In genomic region chr10:109103278-109103677, GRCh38 we compare ENCODE assay signal across 33 cellular contexts.
"Had no signal": no experiment of that assay in that cellular context is flagged by ENCODE, and none has a peak within 500 bp of the region (broad histone marks: within the 10 kb centered on the region; RNA-seq: fewer than 3 reads in every experiment).

No MANE protein-coding gene starts in this region.

- H3K27me3 Mint-ChIP-seq: activated CD4-positive, alpha-beta memory T cell treated with anti-CD3 and anti-CD28 coated beads for 36 hours; activated CD8-positive, alpha-beta memory T cell treated with anti-CD3 and anti-CD28 coated beads, Interleukin-2, amount 10 ng/mL, durations not matched to agents 7 days and 5 days; activated naive CD4-positive, alpha-beta T cell treated with anti-CD3 and anti-CD28 coated beads, Interleukin-2, amount 50 U/mL, for 24 hours; activated naive CD8-positive, alpha-beta T cell treated with anti-CD3 and anti-CD28 coated beads for 36 hours; activated naive CD8-positive, alpha-beta T cell treated with anti-CD3 and anti-CD28 coated beads, Interleukin-2, amount 50 U/mL, for 24 hours; brain; dendritic cell treated with granulocyte-macrophage colony-stimulating factor and Interleukin-4, amounts not matched to agents 40 ng/mL and 50 ng/mL, for 4 days had no signal

- DNase-seq: activated CD4-positive, alpha-beta memory T cell treated with anti-CD3 and anti-CD28 coated beads for 36 hours; activated CD4-positive, alpha-beta T cell treated with anti-CD3 and anti-CD28 coated beads for 1 hour; activated CD4-positive, alpha-beta T cell treated with anti-CD3 and anti-CD28 coated beads for 4 hours; activated CD4-positive, alpha-beta T cell treated with anti-CD3 and anti-CD28 coated beads, Interleukin-2, amount 50 U/mL, for 1 hour; activated CD8-positive, alpha-beta memory T cell treated with anti-CD3 and anti-CD28 coated beads, Interleukin-2, amount 10 ng/mL, durations not matched to agents 7 days and 5 days; activated CD8-positive, alpha-beta memory T cell treated with anti-CD3 and anti-CD28 coated beads, Interleukin-2, amount 50 U/mL, for 4 hours; activated CD8-positive, alpha-beta T cell treated with anti-CD3 and anti-CD28 coated beads, Interleukin-2, amount 10 ng/mL, durations not matched to agents 7 days and 5 days; activated effector memory CD4-positive, alpha-beta T cell treated with anti-CD3 and anti-CD28 coated beads, Interleukin-2, amount 50 U/mL, for 16 hours; activated naive CD4-positive, alpha-beta T cell treated with anti-CD3 and anti-CD28 coated beads for 36 hours; activated naive CD8-positive, alpha-beta T cell treated with anti-CD3 and anti-CD28 coated beads for 36 hours; activated naive CD8-positive, alpha-beta T cell treated with anti-CD3 and anti-CD28 coated beads, Interleukin-2, amount 50 U/mL, for 24 hours; activated T-cell treated with anti-CD3 and anti-CD28 coated beads, Interleukin-2, amount 50 U/mL, for 1 hour; activated T-cell treated with anti-CD3 and anti-CD28 coated beads, Interleukin-2, amount 50 U/mL, for 48 hours; adrenal gland; amygdala; aorta; central memory CD4-positive, alpha-beta T cell; dorsolateral prefrontal cortex; effector memory CD4-positive, alpha-beta T cell; endodermal cell; foreskin keratinocyte; gastrocnemius medialis; glutamatergic neuron; T-helper 2 cell had no signal

- H3K4me1 Mint-ChIP-seq: activated CD8-positive, alpha-beta memory T cell treated with anti-CD3 and anti-CD28 coated beads, Interleukin-2, amount 10 ng/mL, durations not matched to agents 7 days and 5 days; activated naive CD4-positive, alpha-beta T cell treated with anti-CD3 and anti-CD28 coated beads, Interleukin-2, amount 50 U/mL, for 24 hours; activated naive CD8-positive, alpha-beta T cell treated with anti-CD3 and anti-CD28 coated beads for 36 hours; activated naive CD8-positive, alpha-beta T cell treated with anti-CD3 and anti-CD28 coated beads, Interleukin-2, amount 50 U/mL, for 24 hours; brain had no signal

- H3K4me1 ChIP-seq: adrenal gland, breast epithelium, esophagus muscularis mucosa, gastrocnemius medialis had no signal

- H3K27ac ChIP-seq: adrenal gland, breast epithelium, cardiac muscle cell, coronary artery, dorsolateral prefrontal cortex, esophagus muscularis mucosa, foreskin keratinocyte, gastrocnemius medialis had no signal

- H3K27ac Mint-ChIP-seq: activated CD4-positive, alpha-beta memory T cell treated with anti-CD3 and anti-CD28 coated beads for 36 hours; activated CD8-positive, alpha-beta memory T cell treated with anti-CD3 and anti-CD28 coated beads, Interleukin-2, amount 10 ng/mL, durations not matched to agents 7 days and 5 days; activated CD8-positive, alpha-beta T cell treated with anti-CD3 and anti-CD28 coated beads, Interleukin-2, amount 10 ng/mL, durations not matched to agents 7 days and 5 days; activated naive CD4-positive, alpha-beta T cell treated with anti-CD3 and anti-CD28 coated beads for 36 hours; activated naive CD4-positive, alpha-beta T cell treated with anti-CD3 and anti-CD28 coated beads, Interleukin-2, amount 50 U/mL, for 24 hours; activated naive CD8-positive, alpha-beta T cell treated with anti-CD3 and anti-CD28 coated beads for 36 hours; activated naive CD8-positive, alpha-beta T cell treated with anti-CD3 and anti-CD28 coated beads, Interleukin-2, amount 50 U/mL, for 24 hours; activated T-helper 1 cell treated with anti-CD3 and anti-CD28 coated beads, Interleukin-12 subunit alpha, Interleukin-12 subunit beta, Interleukin-2, Interleukin-4 antibody, amounts not matched to agents 30 ng/mL and 10 ng/mL and 1 ng/mL, durations not matched to agents 14 hours and 24 hours and 36 hours; activated T-helper 2 cell treated with anti-CD3 and anti-CD28 coated beads, Interferon-gamma antibody, Interleukin-2, Interleukin-4, amounts not matched to agents 10 μg/mL and 5 μg/mL and 100 μg/mL, durations not matched to agents 14 hours and 24 hours and 36 hours; dendritic cell treated with granulocyte-macrophage colony-stimulating factor and Interleukin-4, amounts not matched to agents 40 ng/mL and 50 ng/mL, for 4 days; endodermal cell had no signal

- H3K9me3 ChIP-seq: adrenal gland, breast epithelium, esophagus muscularis mucosa, gastrocnemius medialis had no signal

- H3K36me3 Mint-ChIP-seq: activated CD4-positive, alpha-beta memory T cell treated with anti-CD3 and anti-CD28 coated beads for 36 hours; activated CD8-positive, alpha-beta memory T cell treated with anti-CD3 and anti-CD28 coated beads, Interleukin-2, amount 10 ng/mL, durations not matched to agents 7 days and 5 days; activated naive CD4-positive, alpha-beta T cell treated with anti-CD3 and anti-CD28 coated beads, Interleukin-2, amount 50 U/mL, for 24 hours; activated naive CD8-positive, alpha-beta T cell treated with anti-CD3 and anti-CD28 coated beads for 36 hours; brain had no signal

- ATAC-seq: activated CD8-positive, alpha-beta memory T cell treated with anti-CD3 and anti-CD28 coated beads, Interleukin-2, amount 10 ng/mL, durations not matched to agents 7 days and 5 days; activated CD8-positive, alpha-beta T cell treated with anti-CD3 and anti-CD28 coated beads, Interleukin-2, amount 10 ng/mL, durations not matched to agents 7 days and 5 days; activated naive CD8-positive, alpha-beta T cell treated with anti-CD3 and anti-CD28 coated beads, Interleukin-2, amount 50 U/mL, for 24 hours; foreskin keratinocyte; gastrocnemius medialis had no signal

- H3K36me3 ChIP-seq: adrenal gland, breast epithelium, cardiac muscle cell, esophagus muscularis mucosa, gastrocnemius medialis had no signal

- H3K27me3 ChIP-seq: adrenal gland, breast epithelium, cardiac muscle cell, esophagus muscularis mucosa, foreskin keratinocyte, gastrocnemius medialis had no signal

- H3K9me3 Mint-ChIP-seq: activated naive CD4-positive, alpha-beta T cell treated with anti-CD3 and anti-CD28 coated beads for 36 hours; activated naive CD4-positive, alpha-beta T cell treated with anti-CD3 and anti-CD28 coated beads, Interleukin-2, amount 50 U/mL, for 24 hours; brain; dendritic cell treated with granulocyte-macrophage colony-stimulating factor and Interleukin-4, amounts not matched to agents 40 ng/mL and 50 ng/mL, for 4 days; endodermal cell had no signal

- H3K4me3 ChIP-seq: adrenal gland, breast epithelium, cardiac muscle cell, coronary artery, dorsolateral prefrontal cortex, esophagus muscularis mucosa, gastrocnemius medialis had no signal

- H3K4me3 Mint-ChIP-seq: activated CD4-positive, alpha-beta memory T cell treated with anti-CD3 and anti-CD28 coated beads for 36 hours; activated CD8-positive, alpha-beta memory T cell treated with anti-CD3 and anti-CD28 coated beads, Interleukin-2, amount 10 ng/mL, durations not matched to agents 7 days and 5 days; activated CD8-positive, alpha-beta T cell treated with anti-CD3 and anti-CD28 coated beads, Interleukin-2, amount 10 ng/mL, durations not matched to agents 7 days and 5 days; activated naive CD4-positive, alpha-beta T cell treated with anti-CD3 and anti-CD28 coated beads for 36 hours; activated naive CD4-positive, alpha-beta T cell treated with anti-CD3 and anti-CD28 coated beads, Interleukin-2, amount 50 U/mL, for 24 hours; activated naive CD8-positive, alpha-beta T cell treated with anti-CD3 and anti-CD28 coated beads for 36 hours; activated naive CD8-positive, alpha-beta T cell treated with anti-CD3 and anti-CD28 coated beads, Interleukin-2, amount 50 U/mL, for 24 hours; activated T-helper 1 cell treated with anti-CD3 and anti-CD28 coated beads, Interleukin-12 subunit alpha, Interleukin-12 subunit beta, Interleukin-2, Interleukin-4 antibody, amounts not matched to agents 30 ng/mL and 10 ng/mL and 1 ng/mL, durations not matched to agents 14 hours and 24 hours and 36 hours; brain; dendritic cell treated with granulocyte-macrophage colony-stimulating factor and Interleukin-4, amounts not matched to agents 40 ng/mL and 50 ng/mL, for 4 days; endodermal cell had no signal
